ENCODE assay signal across 8 cellular contexts in genomic region chr16:23679274-23679985, GRCh38. TPM values are rescaled to one million over a fixed set of nuclear protein-coding genes. Genes with fewer than 3 reads are reported as not detected.
DNase-seq lines count a peak whose midpoint lies in the region; ATAC-seq and TF ChIP-seq lines count a peak whose summit lies in the region.

No MANE protein-coding gene starts in this region.

- peaks cover 33% of the 10 kb centered on the region for H4K20me1 ChIP-seq in Loucy (ENCODE audit: insufficient read depth, low read length, poor library complexity, severe bottlenecking)

- no peak for ATAC-seq in Right ventricle myocardium inferior
- no peak for ATAC-seq in heart right ventricle
- no peak for ATAC-seq in GM19324 (IDR thresholded peaks at IDR 0.05; ENCODE audit: low FRiP score, unreplicated experiment)

- DNase-seq in Right ventricle myocardium inferior (ENCODE audit: missing footprints) (peak; percentile 55), right atrium auricular region (ENCODE audit: low spot score) (no peak), WERI-Rb-1 (peak; percentile 58), heart right ventricle (no peak)
- DNase-seq in stimulated activated naive CD4-positive, alpha-beta T cell treated with Interleukin-2 at 50 U/mL for 16 hours (lab: John Stamatoyannopoulos, UW): no peak

- H3K9me2 ChIP-seq in Loucy (replicated peaks; ENCODE audit: low read depth, low read length): no peaks in the 10 kb centered on the region

- H3K36me3 ChIP-seq in right atrium auricular region (peaks cover 6% of the 10 kb centered on the region), Loucy (ENCODE audit: insufficient read depth, low read length) (peaks cover 44% of the 10 kb centered on the region), WERI-Rb-1 (peaks cover 51% of the 10 kb centered on the region), heart right ventricle (peaks cover 0 to 58% (median 5%) of the 10 kb centered on the region in 9 donors), skeletal muscle satellite cell (ENCODE audit: insufficient read depth, low read length) (peaks cover 46% of the 10 kb centered on the region)

- H3K27me3 ChIP-seq in right atrium auricular region (no peaks in the 10 kb centered on the region), Loucy (ENCODE audit: insufficient read depth, low read length, poor library complexity, severe bottlenecking) (no peaks in the 10 kb centered on the region), WERI-Rb-1 (ENCODE audit: insufficient read depth, low read depth, severe bottlenecking) (no peaks in the 10 kb centered on the region), heart right ventricle (no peaks in the 10 kb centered on the region), skeletal muscle satellite cell (ENCODE audit: control insufficient read depth, insufficient read depth, low read length) (no peaks in the 10 kb centered on the region)

- intact Hi-C loops in Right ventricle myocardium inferior (cut with DNase I): no loop called here
- intact Hi-C loops in heart right ventricle (cut with DNase I): no loop called here

- no peaks in the 10 kb centered on the region for H3K9me3 ChIP-seq in right atrium auricular region
- H3K9me3 ChIP-seq in Loucy (ENCODE audit: insufficient read depth, low read depth, low read length): no peaks in the 10 kb centered on the region
- H3K9me3 ChIP-seq in WERI-Rb-1 (ENCODE audit: severe bottlenecking): no peaks in the 10 kb centered on the region
- H3K9me3 ChIP-seq in heart right ventricle: no peaks in the 10 kb centered on the region
- no peaks in the 10 kb centered on the region for H3K9me3 ChIP-seq in skeletal muscle satellite cell (replicated peaks; ENCODE audit: low read length)

- peak overlapping the region; percentile 48 for H2AFZ ChIP-seq in Loucy (ENCODE audit: low read length)

- H3K4me1 ChIP-seq in right atrium auricular region (peaks cover 0 to 17% of the 10 kb centered on the region in 2 donors), Loucy (ENCODE audit: insufficient read depth, low read length, poor library complexity, severe bottlenecking) (peaks cover 34% of the 10 kb centered on the region), heart right ventricle (peaks cover 3 to 33% (median 13%) of the 10 kb centered on the region in 9 donors), skeletal muscle satellite cell (ENCODE audit: control insufficient read depth, insufficient read depth, low read length) (peaks cover 56% of the 10 kb centered on the region)

- H3K9ac ChIP-seq in Loucy (ENCODE audit: low read depth, low read length, poor library complexity, severe bottlenecking): peak overlapping the region; percentile 98
- peak overlapping the region; percentile 85 for H3K9ac ChIP-seq in skeletal muscle satellite cell (ENCODE audit: low read depth, low read length)

- TF ChIP-seq CTCF in right atrium auricular region (IDR thresholded peaks at IDR 0.05) (no peak), Loucy (conservative IDR thresholded peaks at IDR 0.05; ENCODE audit: low read length) (no peak), WERI-Rb-1 (IDR thresholded peaks at IDR 0.05; ENCODE audit: low read depth, low read length) (no peak), heart right ventricle (IDR thresholded peaks at IDR 0.05) (no peak)

- H3K27ac ChIP-seq in right atrium auricular region: no peak overlapping the region
- peak overlapping the region; percentile 87 for H3K27ac ChIP-seq in WERI-Rb-1
- H3K27ac ChIP-seq in heart right ventricle: peak overlapping the region in 1 of 10 donors; percentile 32

- peak overlapping the region in 1 of 2 donors; percentile 55 for H3K4me3 ChIP-seq in right atrium auricular region
- H3K4me3 ChIP-seq in Loucy (ENCODE audit: low read length, poor library complexity, severe bottlenecking): peak overlapping the region; percentile 94
- peak overlapping the region; percentile 97 for H3K4me3 ChIP-seq in WERI-Rb-1 (ENCODE audit: low read depth, low read length)
- H3K4me3 ChIP-seq in heart right ventricle: peak overlapping the region in 9 of 10 donors; percentile 31 to 77 (median 62)
- H3K4me3 ChIP-seq in skeletal muscle satellite cell (ENCODE audit: low read length): peak overlapping the region; percentile 83

- H3K79me2 ChIP-seq in Loucy (ENCODE audit: insufficient read depth, low read length): peaks cover 65% of the 10 kb centered on the region

- WGBS in heart right ventricle, 2 donors: 18 to 21% methylated on average over 23 to 24 of the region's 24 CpGs

- H3K4me2 ChIP-seq in Loucy (ENCODE audit: low read depth, low read length, poor library complexity, severe bottlenecking): peak overlapping the region; percentile 95
- peak overlapping the region; percentile 89 for H3K4me2 ChIP-seq in skeletal muscle satellite cell (ENCODE audit: low read length)

- no peaks in the 10 kb centered on the region for H3F3A ChIP-seq in Loucy (ENCODE audit: low read depth)

RNA-seq across cellular contexts. Expression of gene PLK1, which starts 0.7 kb away (rescaled TPM):
- total RNA-seq in Right ventricle myocardium inferior: 1.2 TPM
- total RNA-seq in right atrium auricular region: 1 to 10 TPM in 1 of 2 donors, under 1 TPM in 1; 0.71 to 3.3 TPM
- total RNA-seq in heart right ventricle: 1 to 10 TPM in 4 of 10 donors, under 1 TPM in 6; 0.32 to 6.0 (median 0.97) TPM
- 1 to 10 TPM in 1 of 2 donors, under 1 TPM in 1; 0.87 to 1.2 TPM for polyA plus RNA-seq in heart right ventricle
- total RNA-seq in skeletal muscle satellite cell (2012; rRNA removed): 26.4 and 28.8 TPM in 2 replicates

RNA-seq across cellular contexts. Expression of gene ERN2, which starts 33.6 kb away (rescaled TPM):
- total RNA-seq in Right ventricle myocardium inferior (not detected), right atrium auricular region (not detected), heart right ventricle (under 1 TPM in 2 of 10 donors, not detected in 8; 0.32 to 0.34 TPM)
- polyA plus RNA-seq in heart right ventricle: not detected
- total RNA-seq in skeletal muscle satellite cell (2012; rRNA removed): not detected in 2 replicates

RNA-seq across cellular contexts. Expression of gene DCTN5, which starts 38.2 kb away (rescaled TPM):
- total RNA-seq in Right ventricle myocardium inferior (38.2 TPM), right atrium auricular region (10 to 100 TPM; 22.3 to 25.7 TPM), heart right ventricle (10 to 100 TPM; 36.9 to 50.4 (median 42.6) TPM)
- 10 to 100 TPM in 1 of 2 donors, 1 to 10 TPM in 1; 5.9 to 17.5 TPM for polyA plus RNA-seq in heart right ventricle
- 36.7 and 45.6 TPM in 2 replicates for total RNA-seq in skeletal muscle satellite cell (2012; rRNA removed)

RNA-seq across cellular contexts. Expression of gene PALB2, which starts 38.3 kb away (rescaled TPM):
- 4.9 TPM for total RNA-seq in Right ventricle myocardium inferior
- total RNA-seq in right atrium auricular region: 1 to 10 TPM; 4.7 TPM
- 1 to 10 TPM; 2.5 to 6.1 (median 4.7) TPM for total RNA-seq in heart right ventricle
- 1 to 10 TPM; 3.4 to 8.6 TPM for polyA plus RNA-seq in heart right ventricle
- 13.2 and 14.4 TPM in 2 replicates for total RNA-seq in skeletal muscle satellite cell (2012; rRNA removed)

Comparison
In these comparisons a context has a peak if more than half of its experiments do, and no peak if none do; other contexts are left out.
1. DNase-seq: peak in Right ventricle myocardium inferior (single experiment) and WERI-Rb-1 (single experiment); none in right atrium auricular region (single experiment), heart right ventricle (0 of 2) and stimulated activated naive CD4-positive, alpha-beta T cell treated with Interleukin-2 at 50 U/mL for 16 hours (single experiment).